1 cellular context compared by ENCODE assay signal in the genomic region with DNA sequence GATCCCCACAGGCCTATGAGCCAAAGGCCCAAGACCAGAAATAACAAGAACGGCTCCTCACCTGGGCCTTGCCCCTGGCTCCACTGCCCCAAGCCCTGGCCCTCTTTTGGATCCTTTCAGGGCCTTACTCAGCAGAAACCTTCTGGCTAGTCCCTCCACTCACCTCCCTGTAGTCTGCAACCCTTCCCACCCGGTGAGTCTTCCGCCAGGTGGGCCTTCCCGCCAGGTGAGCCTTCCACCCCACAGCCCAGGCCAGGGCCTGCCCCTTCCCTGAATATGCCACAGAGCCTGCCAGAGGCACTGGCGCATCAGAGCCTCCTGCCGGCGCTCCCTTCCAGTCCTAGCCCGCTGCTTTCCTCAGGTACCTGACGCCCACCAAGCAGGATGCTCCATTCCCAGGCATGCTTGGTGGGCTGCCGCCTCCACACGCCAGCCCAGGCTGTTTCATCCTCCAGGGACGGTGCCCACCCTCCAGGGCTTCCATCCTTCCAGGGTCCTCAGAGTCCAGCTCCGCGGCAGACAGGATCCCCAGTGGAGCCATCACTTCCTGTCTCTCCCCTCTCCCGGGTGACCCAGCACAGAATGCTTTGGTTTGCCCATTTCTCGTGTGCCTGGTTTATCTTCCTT.
TF ChIP-seq lines count a peak whose summit lies in the region.

No MANE protein-coding gene starts in this region.

TF ChIP-seq in K562, 482 proteins besides CTCF, POLR2A, EP300 and RAD21:
- TF ChIP-seq ZNF316 (IDR thresholded peaks at IDR 0.05): 0 out of 2 replicates have a peak, but pooled peaks have one; percentile 12
- TF ChIP-seq NFIX (CRISPR knock-in tag; IDR thresholded peaks at IDR 0.05; ENCODE audit: low read depth): no peak
